Comparison of ENCODE assay signal across 34 cellular contexts in the genomic region with DNA sequence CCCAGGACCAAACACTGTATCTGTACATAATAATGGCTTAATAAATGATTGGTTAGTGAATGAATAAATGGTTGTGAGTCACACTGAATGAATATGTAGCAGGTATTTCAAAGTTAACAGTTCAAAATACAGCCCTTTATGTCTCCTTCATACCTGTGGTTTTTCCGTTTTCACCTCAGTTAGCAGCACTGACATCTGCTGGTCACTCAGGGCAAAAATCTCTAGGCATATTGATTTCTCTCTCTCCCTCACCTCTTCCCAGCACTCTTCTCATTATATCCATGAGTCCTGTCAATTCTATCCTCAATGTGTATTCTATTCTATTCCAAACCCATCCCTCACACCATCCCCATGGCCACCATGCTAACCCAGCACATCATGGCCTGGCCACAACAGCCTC.
DNase-seq lines count a peak whose midpoint lies in the region; ATAC-seq and TF ChIP-seq lines count a peak whose summit lies in the region.
"Had no signal": no experiment of that assay in that cellular context is flagged by ENCODE, and none has a peak within 500 bp of the region (broad histone marks: within the 10 kb centered on the region; RNA-seq: fewer than 3 reads in every experiment).

No MANE protein-coding gene starts in this region.

- peaks cover 7 to 30% of the 10 kb centered on the region in 2 experiments; a peak in 2 of 4 replicates for H3K9me3 ChIP-seq in HCT116 (ENCODE audit: control insufficient read depth in 1 of 2, insufficient read depth in 1 of 2, low read depth in 1 of 2, low read length in 2 of 2)
- H3K9me3 ChIP-seq: prostate gland had no signal

- H3K4me1 ChIP-seq in HCT116 (ENCODE audit: control insufficient read depth in 1 of 2, insufficient read depth in 2 of 2, low read length in 2 of 2), result no peaks in the 10 kb centered on the region
- H3K4me1 ChIP-seq: BE2C, prostate gland had no signal

- CTCF ChIA-PET in HCT116 (lab: Charles Lee), result no interaction called here

- ATAC-seq in HCT116, result no peak
- no peak for ATAC-seq in GM19324 (IDR thresholded peaks at IDR 0.05; ENCODE audit: low FRiP score, unreplicated experiment)
- ATAC-seq: activated naive CD4-positive, alpha-beta T cell treated with anti-CD3 and anti-CD28 coated beads, Interleukin-2, amount 50 U/mL, for 72 hours; K562 had no signal

- no peaks in the 10 kb centered on the region for H4K20me1 ChIP-seq in HCT116 (ENCODE audit: insufficient read depth)

- no peak for TF ChIP-seq RAD21 in HCT116 (IDR thresholded peaks at IDR 0.05; ENCODE audit: low read depth)

- H3K79me2 ChIP-seq in HCT116 (ENCODE audit: insufficient read depth, low read length), result no peaks in the 10 kb centered on the region

- no peak overlapping the region for H2AFZ ChIP-seq in HCT116 (ENCODE audit: low read depth, low read length, poor library complexity, severe bottlenecking)

- intact Hi-C loops in HCT116 (cut with micrococcal nuclease), result no loop called here

- POLR2A ChIA-PET in HCT116 (lab: Charles Lee), result no interaction called here

- H3K9me2 ChIP-seq in HCT116 (ENCODE audit: insufficient read depth), result no peaks in the 10 kb centered on the region

- no TSS peak for BruUV-seq in HCT116 (replicated peaks; lab: Mats Ljungman, UMichigan)

- no peaks in the 10 kb centered on the region for H3K27me3 ChIP-seq in HCT116 (ENCODE audit: insufficient read depth, low read length)
- H3K27me3 ChIP-seq: BE2C, sigmoid colon, stomach, tibial artery had no signal

- H3K36me3 ChIP-seq in HCT116 (ENCODE audit: control insufficient read depth in 1 of 2, insufficient read depth in 2 of 2, low read length in 2 of 2), result no peaks in the 10 kb centered on the region
- H3K36me3 ChIP-seq: BE2C, left ventricle myocardium inferior, prostate gland, sigmoid colon, stomach, tibial artery had no signal

- no peak for DNase-seq in HCT116 (ENCODE audit: low read depth, low spot score)
- peak; percentile 25 for DNase-seq in kidney glomerular epithelial cell (lab: John Stamatoyannopoulos, UW)
- DNase-seq in iPS-NIHi7 (ENCODE audit: extremely low spot score), result no peak
- no peak for DNase-seq in GDM1 (lab: John Stamatoyannopoulos, UW)
- DNase-seq in activated naive CD4-positive, alpha-beta T cell treated with Interleukin-2 at 50 U/mL for 16 hours, result no peak
- DNase-seq: ACHN; activated CD4-positive, alpha-beta T cell treated with anti-CD3 and anti-CD28 coated beads for 48 hours; activated CD8-positive, alpha-beta memory T cell treated with anti-CD3 and anti-CD28 coated beads for 24 hours; activated T-cell treated with anti-CD3 and anti-CD28 coated beads for 4 hours; BE2C; DMS153; effector CD4-positive, alpha-beta T cell; GOT3; immature natural killer cell; left ventricle myocardium inferior; mesenchymal stem cell; MM.1S; NCI-H1105 treated with DMSO at 0.1 percent for 48 hours; NCI-H187 treated with DMSO at 0.1 percent for 48 hours; NCI-H2171 treated with DMSO at 0.1 percent for 48 hours; NCI-H524 treated with DMSO at 0.1 percent for 48 hours; NK-92 treated with Interleukin-12 subunit alpha and Interleukin-12 subunit beta, amount 100 ng/mL, for 24 hours; SIG-M5; sigmoid colon; stimulated activated CD4-positive, alpha-beta T cell treated with anti-CD3 and anti-CD28 coated beads, Interleukin-12 subunit alpha, Interleukin-12 subunit beta, amount 100 ng/mL, for 4 hours; stimulated activated CD4-positive, alpha-beta T cell treated with anti-CD3 and anti-CD28 coated beads, Interleukin-2, amount 100 ng/mL, for 48 hours; stomach; tibial artery had no signal

- TF ChIP-seq POLR2A in HCT116 (IDR thresholded peaks at IDR 0.05; ENCODE audit: borderline replicate concordance, extremely low read depth, insufficient read depth, insufficient read length), result no peak

- H3K27ac ChIP-seq in 22Rv1 (no peak overlapping the region), HCT116 (ENCODE audit: low read depth, low read length) (no peak overlapping the region), VCaP (no peak overlapping the region)
- H3K27ac ChIP-seq: left ventricle myocardium inferior, prostate gland, sigmoid colon, stomach, tibial artery had no signal

- H3K4me2 ChIP-seq in HCT116 (ENCODE audit: low read length), result no peak overlapping the region

- H3K4me3 ChIP-seq in HCT116 (replicated peaks in 1 of 2; ENCODE audit: low read depth in 1 of 2, low read length in 2 of 2), result no peak overlapping the region
- H3K4me3 ChIP-seq: K562 had no signal

- TF ChIP-seq CTCF in 22Rv1 (IDR thresholded peaks at IDR 0.05), result peak; percentile 17; the same call in 1 of the 2 replicates
- TF ChIP-seq CTCF in HCT116 (IDR thresholded peaks at IDR 0.05 in 2 of 3, conservative IDR thresholded peaks at IDR 0.05 in 1 of 3; ENCODE audit: borderline replicate concordance in 1 of 3, insufficient read depth in 1 of 3, low read depth in 2 of 3, low read length in 2 of 3), result peak in 2 of 3 experiments; percentile 9 to 15; a peak in 1 of 6 replicates
- peak; percentile 61 for TF ChIP-seq CTCF in VCaP (conservative IDR thresholded peaks at IDR 0.05)

- H3K9ac ChIP-seq in HCT116 (ENCODE audit: low read length), result no peak overlapping the region

- RAD21 ChIA-PET in HCT116 (lab: Charles Lee; ENCODE audit: low non-redundant PET in 1 of 2, low total read pairs in 2 of 2, uncharacterized antibody in 2 of 2, unreplicated experiment in 2 of 2), result no interaction called here

TF ChIP-seq in HCT116, 20 proteins besides CTCF, POLR2A, EP300 and RAD21:
- TF ChIP-seq, protein P1, sequence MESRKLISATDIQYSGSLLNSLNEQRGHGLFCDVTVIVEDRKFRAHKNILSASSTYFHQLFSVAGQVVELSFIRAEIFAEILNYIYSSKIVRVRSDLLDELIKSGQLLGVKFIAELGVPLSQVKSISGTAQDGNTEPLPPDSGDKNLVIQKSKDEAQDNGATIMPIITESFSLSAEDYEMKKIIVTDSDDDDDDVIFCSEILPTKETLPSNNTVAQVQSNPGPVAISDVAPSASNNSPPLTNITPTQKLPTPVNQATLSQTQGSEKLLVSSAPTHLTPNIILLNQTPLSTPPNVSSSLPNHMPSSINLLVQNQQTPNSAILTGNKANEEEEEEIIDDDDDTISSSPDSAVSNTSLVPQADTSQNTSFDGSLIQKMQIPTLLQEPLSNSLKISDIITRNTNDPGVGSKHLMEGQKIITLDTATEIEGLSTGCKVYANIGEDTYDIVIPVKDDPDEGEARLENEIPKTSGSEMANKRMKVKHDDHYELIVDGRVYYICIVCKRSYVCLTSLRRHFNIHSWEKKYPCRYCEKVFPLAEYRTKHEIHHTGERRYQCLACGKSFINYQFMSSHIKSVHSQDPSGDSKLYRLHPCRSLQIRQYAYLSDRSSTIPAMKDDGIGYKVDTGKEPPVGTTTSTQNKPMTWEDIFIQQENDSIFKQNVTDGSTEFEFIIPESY (IDR thresholded peaks at IDR 0.05; ENCODE audit: extremely low read depth, insufficient replicate concordance, low read length), result no peak
TF ChIP-seq in HCT116: peak in this region for 0.
